In genomic region chr15:58331562-58331902, GRCh38 we compare ENCODE assay signal across 1 cellular context.
TF ChIP-seq lines count a peak whose summit lies in the region.

No MANE protein-coding gene starts in this region.

TF ChIP-seq in K562, 482 proteins besides CTCF, POLR2A, EP300 and RAD21 (continued from another document and continues in another):
- TF ChIP-seq GTF2B (IDR thresholded peaks at IDR 0.05; ENCODE audit: extremely low read depth, insufficient read length) (no peak), GATAD2A (IDR thresholded peaks at IDR 0.05) (no peak), POLR2H (tag; IDR thresholded peaks at IDR 0.05; ENCODE audit: low read depth) (no peak), JUND (IDR thresholded peaks at IDR 0.05; ENCODE audit: borderline replicate concordance, low read depth, low read length) (no peak), JUND (tag; IDR thresholded peaks at IDR 0.05; ENCODE audit: borderline replicate concordance, low read depth, low read length) (no peak), GATAD2B (IDR thresholded peaks at IDR 0.05; ENCODE audit: borderline replicate concordance) (0 out of 2 replicates have a peak, but pooled peaks have one; percentile 38), TAF1 (IDR thresholded peaks at IDR 0.05; ENCODE audit: control insufficient read depth, extremely low read depth, insufficient read depth, low read length, severe bottlenecking) (no peak), THRAP3 (IDR thresholded peaks at IDR 0.05; ENCODE audit: borderline replicate concordance) (no peak), ZNF511 (CRISPR knock-in tag; IDR thresholded peaks at IDR 0.05) (no peak), CBFA2T2 (conservative IDR thresholded peaks at IDR 0.05) (no peak), SMAD3 (CRISPR knock-in tag; conservative IDR thresholded peaks at IDR 0.05) (0 out of 2 replicates have a peak, but pooled peaks have one; percentile 3), SNIP1 (IDR thresholded peaks at IDR 0.05; ENCODE audit: low read depth) (no peak), CBFB (CRISPR knock-in tag; IDR thresholded peaks at IDR 0.05) (no peak), ZNF77 (CRISPR knock-in tag; IDR thresholded peaks at IDR 0.05) (no peak), CTCFL (IDR thresholded peaks at IDR 0.05; ENCODE audit: borderline replicate concordance, insufficient read depth, low read depth, low read length, poor library complexity, severe bottlenecking) (no peak), ATF1 (CRISPR knock-in tag; IDR thresholded peaks at IDR 0.05) (no peak), ATF1 (tag; IDR thresholded peaks at IDR 0.05) (no peak), YY1 (IDR thresholded peaks at IDR 0.05; ENCODE audit: borderline replicate concordance in 1 of 3, control insufficient read depth in 1 of 3, extremely low read depth in 1 of 3, insufficient read depth in 3 of 3, insufficient read length in 1 of 3, insufficient replicate concordance in 2 of 3, low read depth in 1 of 3, low read length in 2 of 3) (no peak), RNF2 (IDR thresholded peaks at IDR 0.05) (no peak), POLR2B (IDR thresholded peaks at IDR 0.05; ENCODE audit: low read depth, partially characterized antibody) (peak; percentile 8), IRF9 (tag; IDR thresholded peaks at IDR 0.05) (no peak), SP1 (CRISPR knock-in tag; IDR thresholded peaks at IDR 0.05) (no peak), CEBPG (CRISPR knock-in tag; IDR thresholded peaks at IDR 0.05) (no peak), CEBPG (tag; conservative IDR thresholded peaks at IDR 0.05 in 1 of 2, IDR thresholded peaks at IDR 0.05 in 1 of 2) (peak; percentile 76 to 85; a peak in 3 of 4 replicates), CBX1 (IDR thresholded peaks at IDR 0.05; ENCODE audit: low read depth) (no peak), BRCA1 (IDR thresholded peaks at IDR 0.05) (no peak), BRCA1 (CRISPR knock-in tag; IDR thresholded peaks at IDR 0.05) (no peak), ZNF717 (CRISPR knock-in tag; IDR thresholded peaks at IDR 0.05) (no peak), PURB (CRISPR knock-in tag; IDR thresholded peaks at IDR 0.05; ENCODE audit: low read depth) (no peak), ZNF224 (CRISPR knock-in tag; IDR thresholded peaks at IDR 0.05) (no peak), SNRNP70 (optimal IDR thresholded peaks at IDR 0.05; ENCODE audit: low read depth, low read length) (no peak), RB1 (IDR thresholded peaks at IDR 0.05; ENCODE audit: low read depth) (no peak), ZNF75A (CRISPR knock-in tag; IDR thresholded peaks at IDR 0.05) (peak; percentile 35; the same call in 1 of the 2 replicates), SMARCA5 (IDR thresholded peaks at IDR 0.05) (no peak), TEAD1 (CRISPR knock-in tag; IDR thresholded peaks at IDR 0.05) (peak; percentile 35 to 45; a peak in 3 of 4 replicates), ZNF699 (CRISPR knock-in tag; IDR thresholded peaks at IDR 0.05; ENCODE audit: insufficient replicate concordance) (no peak), TEAD2 (tag; IDR thresholded peaks at IDR 0.05) (peak; percentile 73; the same call in 1 of the 2 replicates), ZNF766 (CRISPR knock-in tag; conservative IDR thresholded peaks at IDR 0.05) (no peak; the same call in 1 of the 2 replicates), KDM5B (IDR thresholded peaks at IDR 0.05; ENCODE audit: insufficient replicate concordance, low read depth, low read length) (no peak), CAMTA2 (CRISPR knock-in tag; conservative IDR thresholded peaks at IDR 0.05) (no peak), TFE3 (CRISPR knock-in tag; IDR thresholded peaks at IDR 0.05) (no peak), HNRNPH1 (optimal IDR thresholded peaks at IDR 0.05; ENCODE audit: low read depth, low read length) (no peak), CSDE1 (IDR thresholded peaks at IDR 0.05) (no peak), ELF1 (tag; IDR thresholded peaks at IDR 0.05) (no peak), ZNF551 (CRISPR knock-in tag; IDR thresholded peaks at IDR 0.05) (0 out of 2 replicates have a peak, but pooled peaks have one; percentile 33), FIP1L1 (IDR thresholded peaks at IDR 0.05; ENCODE audit: low read depth, low read length, poor library complexity, severe bottlenecking) (no peak), ZNF592 (IDR thresholded peaks at IDR 0.05) (no peak), MBD2 (IDR thresholded peaks at IDR 0.05; ENCODE audit: borderline replicate concordance, low read depth) (no peak), ZNF668 (CRISPR knock-in tag; IDR thresholded peaks at IDR 0.05) (0 out of 2 replicates have a peak, but pooled peaks have one; percentile 22), RBM22 (IDR thresholded peaks at IDR 0.05; ENCODE audit: low read depth, low read length, poor library complexity, severe bottlenecking) (no peak), RFX7 (CRISPR knock-in tag; IDR thresholded peaks at IDR 0.05) (no peak), ZC3H4 (CRISPR knock-in tag; IDR thresholded peaks at IDR 0.05; ENCODE audit: borderline replicate concordance) (no peak), FOXM1 (IDR thresholded peaks at IDR 0.05; ENCODE audit: low read depth) (no peak), FOXM1 (CRISPR knock-in tag; IDR thresholded peaks at IDR 0.05; ENCODE audit: low read depth) (no peak), CEBPB (tag; IDR thresholded peaks at IDR 0.05) (peak; percentile 78), ZNF23 (CRISPR knock-in tag; IDR thresholded peaks at IDR 0.05) (no peak), SOX6 (IDR thresholded peaks at IDR 0.05) (no peak), FOXJ3 (CRISPR knock-in tag; IDR thresholded peaks at IDR 0.05) (no peak), GTF2E2 (tag; IDR thresholded peaks at IDR 0.05) (0 out of 2 replicates have a peak, but pooled peaks have one; percentile 8), ZNF133 (CRISPR knock-in tag; IDR thresholded peaks at IDR 0.05) (no peak), FOS (IDR thresholded peaks at IDR 0.05; ENCODE audit: extremely low read depth, insufficient read length) (no peak)
- TF ChIP-seq, protein P1, sequence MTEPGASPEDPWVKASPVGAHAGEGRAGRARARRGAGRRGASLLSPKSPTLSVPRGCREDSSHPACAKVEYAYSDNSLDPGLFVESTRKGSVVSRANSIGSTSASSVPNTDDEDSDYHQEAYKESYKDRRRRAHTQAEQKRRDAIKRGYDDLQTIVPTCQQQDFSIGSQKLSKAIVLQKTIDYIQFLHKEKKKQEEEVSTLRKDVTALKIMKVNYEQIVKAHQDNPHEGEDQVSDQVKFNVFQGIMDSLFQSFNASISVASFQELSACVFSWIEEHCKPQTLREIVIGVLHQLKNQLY (CRISPR knock-in tag; conservative IDR thresholded peaks at IDR 0.05): no peak
- TF ChIP-seq, protein P2, sequence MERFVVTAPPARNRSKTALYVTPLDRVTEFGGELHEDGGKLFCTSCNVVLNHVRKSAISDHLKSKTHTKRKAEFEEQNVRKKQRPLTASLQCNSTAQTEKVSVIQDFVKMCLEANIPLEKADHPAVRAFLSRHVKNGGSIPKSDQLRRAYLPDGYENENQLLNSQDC (CRISPR knock-in tag; IDR thresholded peaks at IDR 0.05): no peak
- TF ChIP-seq, protein P3, sequence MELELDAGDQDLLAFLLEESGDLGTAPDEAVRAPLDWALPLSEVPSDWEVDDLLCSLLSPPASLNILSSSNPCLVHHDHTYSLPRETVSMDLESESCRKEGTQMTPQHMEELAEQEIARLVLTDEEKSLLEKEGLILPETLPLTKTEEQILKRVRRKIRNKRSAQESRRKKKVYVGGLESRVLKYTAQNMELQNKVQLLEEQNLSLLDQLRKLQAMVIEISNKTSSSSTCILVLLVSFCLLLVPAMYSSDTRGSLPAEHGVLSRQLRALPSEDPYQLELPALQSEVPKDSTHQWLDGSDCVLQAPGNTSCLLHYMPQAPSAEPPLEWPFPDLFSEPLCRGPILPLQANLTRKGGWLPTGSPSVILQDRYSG (tag; conservative IDR thresholded peaks at IDR 0.05; ENCODE audit: low read depth): no peak
- TF ChIP-seq, protein P4, sequence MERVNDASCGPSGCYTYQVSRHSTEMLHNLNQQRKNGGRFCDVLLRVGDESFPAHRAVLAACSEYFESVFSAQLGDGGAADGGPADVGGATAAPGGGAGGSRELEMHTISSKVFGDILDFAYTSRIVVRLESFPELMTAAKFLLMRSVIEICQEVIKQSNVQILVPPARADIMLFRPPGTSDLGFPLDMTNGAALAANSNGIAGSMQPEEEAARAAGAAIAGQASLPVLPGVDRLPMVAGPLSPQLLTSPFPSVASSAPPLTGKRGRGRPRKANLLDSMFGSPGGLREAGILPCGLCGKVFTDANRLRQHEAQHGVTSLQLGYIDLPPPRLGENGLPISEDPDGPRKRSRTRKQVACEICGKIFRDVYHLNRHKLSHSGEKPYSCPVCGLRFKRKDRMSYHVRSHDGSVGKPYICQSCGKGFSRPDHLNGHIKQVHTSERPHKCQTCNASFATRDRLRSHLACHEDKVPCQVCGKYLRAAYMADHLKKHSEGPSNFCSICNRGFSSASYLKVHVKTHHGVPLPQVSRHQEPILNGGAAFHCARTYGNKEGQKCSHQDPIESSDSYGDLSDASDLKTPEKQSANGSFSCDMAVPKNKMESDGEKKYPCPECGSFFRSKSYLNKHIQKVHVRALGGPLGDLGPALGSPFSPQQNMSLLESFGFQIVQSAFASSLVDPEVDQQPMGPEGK (CRISPR knock-in tag; IDR thresholded peaks at IDR 0.05; ENCODE audit: borderline replicate concordance): no peak
